16 cellular contexts compared by ENCODE assay signal in genomic region chr19:58357798-58358145, GRCh38.
"Had no signal": no experiment of that assay in that cellular context is flagged by ENCODE, and none has a peak within 500 bp of the region (broad histone marks: within the 10 kb centered on the region; RNA-seq: fewer than 3 reads in every experiment).

No MANE protein-coding gene starts in this region.

- H3K27ac Mint-ChIP-seq: activated B cell treated with CpG ODN at 0.5 μM for 24 hours; activated CD4-positive, alpha-beta T cell treated with anti-CD3 and anti-CD28 coated beads, Interleukin-2, amount 10 ng/mL, durations not matched to agents 24 days and 14 days; activated T-helper 1 cell treated with anti-CD3 and anti-CD28 coated beads, Interleukin-12 subunit alpha, Interleukin-12 subunit beta, Interleukin-2, Interleukin-4 antibody, amounts not matched to agents 30 ng/mL and 10 ng/mL and 1 ng/mL, durations not matched to agents 14 hours and 24 hours and 36 hours; natural killer cell; T-cell had no signal

- H3K27me3 ChIP-seq: testis had no signal

- H3K9me3 Mint-ChIP-seq: activated B cell treated with CpG ODN at 0.5 μM for 24 hours; activated CD4-positive, alpha-beta T cell treated with anti-CD3 and anti-CD28 coated beads, Interleukin-2, amount 10 ng/mL, durations not matched to agents 24 days and 14 days; activated T-helper 1 cell treated with anti-CD3 and anti-CD28 coated beads, Interleukin-12 subunit alpha, Interleukin-12 subunit beta, Interleukin-2, Interleukin-4 antibody, amounts not matched to agents 30 ng/mL and 10 ng/mL and 1 ng/mL, durations not matched to agents 14 hours and 24 hours and 36 hours; natural killer cell; stimulated activated naive CD8-positive, alpha-beta T cell treated with anti-CD3 and anti-CD28 coated beads, Interleukin-15, amount 100 ng/mL, for 72 hours; T-cell had no signal

- ATAC-seq: natural killer cell; stimulated activated naive CD8-positive, alpha-beta T cell treated with anti-CD3 and anti-CD28 coated beads, Interleukin-15, amount 100 ng/mL, for 72 hours; T-cell had no signal

- H3K36me3 Mint-ChIP-seq: natural killer cell, T-cell had no signal

- H3K27ac ChIP-seq: psoas muscle, sigmoid colon, testis had no signal

- H3K9me3 ChIP-seq: psoas muscle, sigmoid colon, testis had no signal

- H3K36me3 ChIP-seq: sigmoid colon had no signal

- H3K27me3 Mint-ChIP-seq: activated CD4-positive, alpha-beta T cell treated with anti-CD3 and anti-CD28 coated beads, Interleukin-2, amount 10 ng/mL, durations not matched to agents 24 days and 14 days; stimulated activated naive CD8-positive, alpha-beta T cell treated with anti-CD3 and anti-CD28 coated beads, Interleukin-15, amount 100 ng/mL, for 72 hours; T-cell had no signal

- FAIRE-seq: astrocyte, colon, endothelial cell of umbilical vein, kidney had no signal

- H3K4me1 ChIP-seq: testis had no signal

- H3K4me3 Mint-ChIP-seq: activated B cell treated with CpG ODN at 0.5 μM for 24 hours; activated CD4-positive, alpha-beta T cell treated with anti-CD3 and anti-CD28 coated beads, Interleukin-2, amount 10 ng/mL, durations not matched to agents 24 days and 14 days; activated T-helper 1 cell treated with anti-CD3 and anti-CD28 coated beads, Interleukin-12 subunit alpha, Interleukin-12 subunit beta, Interleukin-2, Interleukin-4 antibody, amounts not matched to agents 30 ng/mL and 10 ng/mL and 1 ng/mL, durations not matched to agents 14 hours and 24 hours and 36 hours had no signal

- DNase-seq: activated B cell treated with CpG ODN at 0.5 μM for 24 hours; activated CD4-positive, alpha-beta T cell treated with anti-CD3 and anti-CD28 coated beads, Interleukin-2, amount 10 ng/mL, durations not matched to agents 24 days and 14 days; activated naive CD4-positive, alpha-beta T cell; foreskin melanocyte; natural killer cell; psoas muscle; sigmoid colon; stimulated activated CD4-positive, alpha-beta T cell treated with anti-CD3 and anti-CD28 coated beads, Interleukin-2, amount 100 ng/mL, for 48 hours; stimulated activated naive CD8-positive, alpha-beta T cell treated with anti-CD3 and anti-CD28 coated beads, Interleukin-15, amount 100 ng/mL, for 72 hours; T-cell; testis had no signal
